In genomic region chr14:49946320-49947141, GRCh38 we compare ENCODE assay signal across 8 cellular contexts. TPM values are rescaled to one million over a fixed set of nuclear protein-coding genes. Genes with fewer than 3 reads are reported as not detected.
A peak's percentile ranks its signal among the peaks of the same experiment; 100 is the strongest.
DNase-seq lines count a peak whose midpoint lies in the region; ATAC-seq and TF ChIP-seq lines count a peak whose summit lies in the region.

No MANE protein-coding gene starts in this region.

- no peaks in the 10 kb centered on the region for H3K9me3 ChIP-seq in Caco-2

- peaks cover 30% of the 10 kb centered on the region for H3K4me1 Mint-ChIP-seq in Caco-2 (ENCODE audit: low read depth, unreplicated experiment)
- H3K4me1 Mint-ChIP-seq in activated T-cell treated with anti-CD3 and anti-CD28 coated beads, Interleukin-2, amount 50 U/mL, for 4 hours (ENCODE audit: low read depth), result peaks cover 75% of the 10 kb centered on the region

- no peaks in the 10 kb centered on the region for H3K27me3 ChIP-seq in Caco-2 (replicated peaks; ENCODE audit: control insufficient read depth, insufficient read depth, low read length)

- H3K27me3 Mint-ChIP-seq in Caco-2 (ENCODE audit: insufficient read depth, unreplicated experiment), result no peaks in the 10 kb centered on the region
- H3K27me3 Mint-ChIP-seq in activated T-cell treated with anti-CD3 and anti-CD28 coated beads, Interleukin-2, amount 50 U/mL, for 4 hours (ENCODE audit: low read depth), result no peaks in the 10 kb centered on the region

- H3K4me1 ChIP-seq in Caco-2, result peaks cover 32% of the 10 kb centered on the region

- peak overlapping the region; percentile 11 for H3K4me3 Mint-ChIP-seq in Caco-2 (ENCODE audit: unreplicated experiment)
- peak overlapping the region; percentile 43 for H3K4me3 Mint-ChIP-seq in activated T-cell treated with anti-CD3 and anti-CD28 coated beads, Interleukin-2, amount 50 U/mL, for 4 hours

- peaks cover 14% of the 10 kb centered on the region for H3K9me3 Mint-ChIP-seq in Caco-2 (ENCODE audit: unreplicated experiment)
- H3K9me3 Mint-ChIP-seq in activated T-cell treated with anti-CD3 and anti-CD28 coated beads, Interleukin-2, amount 50 U/mL, for 4 hours, result peaks cover 13% of the 10 kb centered on the region

- no peak overlapping the region for H3K4me3 ChIP-seq in Caco-2 (ENCODE audit: low read depth, low read length)
- H3K4me3 ChIP-seq in fibroblast of the aortic adventitia (ENCODE audit: low read depth, low read length), result no peak overlapping the region

- intact Hi-C loops in Caco-2 (cut with micrococcal nuclease; ENCODE audit: unreplicated experiment), result loop anchor here (2.0 kb wide), 1 partner anchor 54 kb away; no protein-coding TSS in a partner anchor

- ATAC-seq in activated T-cell treated with anti-CD3 and anti-CD28 coated beads, Interleukin-2, amount 50 U/mL, for 4 hours, result peak; percentile 45 to 58
- ATAC-seq in stimulated activated naive CD8-positive, alpha-beta T cell treated with anti-CD3 and anti-CD28 coated beads, Interleukin-15, Interleukin-2, amounts not matched to agents 100 U/mL and 50 U/mL, for 24 hours, result peak; percentile 41
- ATAC-seq in HG03432 (IDR thresholded peaks at IDR 0.05; ENCODE audit: unreplicated experiment), result no peak

- BruUV-seq in Caco-2 (replicated peaks; lab: Mats Ljungman, UMichigan), result no TSS peak

- POLR2A ChIA-PET in Caco-2 (lab: Charles Lee), result no interaction called here

- DNase-seq in Caco-2 (peak in 1 of 2 experiments; percentile 29), NCI-H146 treated with DMSO at 0.1 percent for 48 hours (lab: John Stamatoyannopoulos, UW; ENCODE audit: unreplicated experiment) (peak; percentile 48), fibroblast of the aortic adventitia (ENCODE audit: low read depth) (peak; percentile 79), GM20000 (ENCODE audit: low spot score) (no peak), GM13977 (ENCODE audit: low spot score) (no peak)
- peak; percentile 30 for DNase-seq in activated T-cell treated with anti-CD3 and anti-CD28 coated beads, Interleukin-2, amount 50 U/mL, for 4 hours
- no peak for DNase-seq in stimulated activated naive CD8-positive, alpha-beta T cell treated with anti-CD3 and anti-CD28 coated beads, Interleukin-15, Interleukin-2, amounts not matched to agents 100 U/mL and 50 U/mL, for 24 hours

- TF ChIP-seq CTCF in Caco-2 (IDR thresholded peaks at IDR 0.05; ENCODE audit: insufficient read depth in 1 of 2, low read depth in 1 of 2, low read length in 1 of 2, severe bottlenecking in 1 of 2, unreplicated experiment in 1 of 2) (no peak), fibroblast of the aortic adventitia (IDR thresholded peaks at IDR 0.05; ENCODE audit: insufficient read depth, low read length) (no peak), GM20000 (IDR thresholded peaks at IDR 0.05; ENCODE audit: extremely low read depth, missing control alignments) (no peak), GM13977 (IDR thresholded peaks at IDR 0.05; ENCODE audit: extremely low read depth, insufficient read depth, missing control alignments) (no peak)

- no peaks in the 10 kb centered on the region for H3K36me3 ChIP-seq in Caco-2 (ENCODE audit: control insufficient read depth, insufficient read depth, low read length)

- no peaks in the 10 kb centered on the region for H3K36me3 Mint-ChIP-seq in Caco-2 (ENCODE audit: insufficient read depth, unreplicated experiment)
- no peaks in the 10 kb centered on the region for H3K36me3 Mint-ChIP-seq in activated T-cell treated with anti-CD3 and anti-CD28 coated beads, Interleukin-2, amount 50 U/mL, for 4 hours (ENCODE audit: insufficient read depth)

- H3K27ac Mint-ChIP-seq in Caco-2 (ENCODE audit: unreplicated experiment), result peak overlapping the region; percentile 20

- CTCF ChIA-PET in Caco-2 (lab: Charles Lee), result no interaction called here

- in situ Hi-C loops in GM13977 (cut with MboI; ENCODE audit: low pct_unique_long_range_greater_than_20kb, low sequenced_read_pairs, unreplicated experiment), result no loop called here

RNA-seq across cellular contexts. Expression of gene ARF6, which starts 53.6 kb away (rescaled TPM):
- 58.1 and 58.8 TPM in 2 replicates for total RNA-seq in Caco-2 (2022)
- 100 to 1,000 TPM; 134 to 148 (median 143) TPM for total RNA-seq in activated T-cell treated with anti-CD3 and anti-CD28 coated beads, Interleukin-2, amount 50 U/mL, for 4 hours
- 101 and 130 TPM in 2 replicates for total RNA-seq in fibroblast of the aortic adventitia (ENCODE audit: low replicate concordance)

Comparison
In these comparisons a context has a peak if more than half of its experiments do, and no peak if none do; other contexts are left out.
1. DNase-seq: peak in NCI-H146 treated with DMSO at 0.1 percent for 48 hours (single experiment), activated T-cell treated with anti-CD3 and anti-CD28 coated beads, Interleukin-2, amount 50 U/mL, for 4 hours (single experiment) and fibroblast of the aortic adventitia (single experiment); none in stimulated activated naive CD8-positive, alpha-beta T cell treated with anti-CD3 and anti-CD28 coated beads, Interleukin-15, Interleukin-2, amounts not matched to agents 100 U/mL and 50 U/mL, for 24 hours (single experiment), GM20000 (single experiment) and GM13977 (single experiment).